ENCODE assay signal across 19 cellular contexts in the genomic region with DNA sequence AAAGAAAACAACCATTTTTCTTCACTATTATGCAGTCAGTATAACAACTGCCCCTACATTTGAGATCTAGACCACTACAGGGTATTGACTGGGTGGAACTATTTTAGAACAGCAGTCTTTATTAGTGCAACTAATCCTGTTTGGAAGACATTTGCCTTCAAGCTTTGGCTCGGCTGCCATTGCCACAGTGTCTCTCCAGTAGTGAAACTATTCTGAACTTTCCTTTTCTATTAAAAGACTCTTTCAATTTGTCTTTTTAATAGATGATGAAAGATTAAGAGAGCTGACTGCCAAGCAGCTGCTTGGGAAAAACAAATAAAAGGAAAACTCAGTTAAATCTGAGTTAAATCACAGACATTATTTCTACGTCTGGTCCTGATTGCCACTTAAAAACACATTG. TPM values are rescaled to one million over a fixed set of nuclear protein-coding genes. Genes with fewer than 3 reads are reported as not detected.
DNase-seq lines count a peak whose midpoint lies in the region; ATAC-seq, FAIRE-seq and TF ChIP-seq lines count a peak whose summit lies in the region.
"Had no signal": no experiment of that assay in that cellular context is flagged by ENCODE, and none has a peak within 500 bp of the region (broad histone marks: within the 10 kb centered on the region; RNA-seq: fewer than 3 reads in every experiment).

No MANE protein-coding gene starts in this region.

- peak overlapping the region; percentile 48 for H3K27ac ChIP-seq in caudate nucleus (ENCODE audit: low read depth, low read length)
- H3K27ac ChIP-seq: epithelial cell of prostate had no signal

- peak; percentile 74 for FAIRE-seq in GM12891 (lab: Jason Lieb, UNC)
- FAIRE-seq: bronchial epithelial cell had no signal

- TF ChIP-seq POLR2A in GM12891 (IDR thresholded peaks at IDR 0.05; ENCODE audit: low read depth, low read length) = no peak

- intact Hi-C loops in sciatic nerve (cut with DNase I) = no loop called here
- intact Hi-C loops in posterior vena cava (cut with DNase I) = no loop called here

- DNase-seq in GM12891 (ENCODE audit: insufficient read length, low spot score) (peak; percentile 8), caudate nucleus (lab: John Stamatoyannopoulos, UW) (no peak), sciatic nerve (ENCODE audit: low spot score) (no peak), posterior vena cava (ENCODE audit: low spot score) (no peak), NCI-H446 treated with DMSO at 0.1 percent for 48 hours (lab: John Stamatoyannopoulos, UW) (no peak), putamen (ENCODE audit: low spot score) (no peak)
- DNase-seq: activated CD4-positive, alpha-beta T cell treated with anti-CD3 and anti-CD28 coated beads for 4 hours; activated naive CD8-positive, alpha-beta T cell treated with anti-CD3 and anti-CD28 coated beads, Interleukin-2, amount 10 ng/mL, durations not matched to agents 7 days and 5 days; dermis blood vessel endothelial cell; gastrocnemius medialis; IMR-90; MG63; NCI-H1694; SW 1271 had no signal

- peak; percentile 42 for ATAC-seq in HG03442 (IDR thresholded peaks at IDR 0.05; ENCODE audit: unreplicated experiment)
- ATAC-seq in sciatic nerve = peak; percentile 45
- ATAC-seq in HG03025 (IDR thresholded peaks at IDR 0.05; ENCODE audit: low FRiP score, unreplicated experiment) = no peak
- ATAC-seq: activated T-helper 17 cell treated with anti-CD3 and anti-CD28 coated beads, Interleukin-2, amount 50 U/mL, for 72 hours; gastrocnemius medialis had no signal

TF ChIP-seq in GM12891, 5 proteins besides CTCF, POLR2A, EP300 and RAD21:
- TF ChIP-seq POU2F2 (IDR thresholded peaks at IDR 0.05; ENCODE audit: low read depth, low read length) (no peak), SPI1 (IDR thresholded peaks at IDR 0.05; ENCODE audit: low read depth, low read length) (no peak), TAF1 (IDR thresholded peaks at IDR 0.05; ENCODE audit: low read depth, low read length) (no peak), PAX5 (IDR thresholded peaks at IDR 0.05; ENCODE audit: insufficient read depth, low read length, severe bottlenecking) (no peak), POLR2AphosphoS5 (IDR thresholded peaks at IDR 0.05; ENCODE audit: low read depth, low read length) (no peak)

RNA-seq across cellular contexts. Expression of a gene that starts 49.3 kb away (rescaled TPM):
- polyA plus RNA-seq in GM12891 (2012; ENCODE audit: low read depth, missing spikeins) = 5.0 TPM
- total RNA-seq in sciatic nerve (37.6 TPM), posterior vena cava (10 to 100 TPM; 39.7 to 51.9 TPM)
